In genomic region chr11:32586576-32587190, GRCh38 we compare ENCODE assay signal across 9 cellular contexts. TPM values are rescaled to one million over a fixed set of nuclear protein-coding genes. Genes with fewer than 3 reads are reported as not detected.
A peak's percentile ranks its signal among the peaks of the same experiment; 100 is the strongest.
DNase-seq lines count a peak whose midpoint lies in the region; ATAC-seq and TF ChIP-seq lines count a peak whose summit lies in the region.
"Had no signal": no experiment of that assay in that cellular context is flagged by ENCODE, and none has a peak within 500 bp of the region (broad histone marks: within the 10 kb centered on the region; RNA-seq: fewer than 3 reads in every experiment).

No MANE protein-coding gene starts in this region.

- H3K4me3 Mint-ChIP-seq in endodermal cell: no peak overlapping the region
- H3K4me3 Mint-ChIP-seq in activated CD4-positive, alpha-beta memory T cell treated with anti-CD3 and anti-CD28 coated beads, Interleukin-2, amount 10 ng/mL, durations not matched to agents 7 days and 5 days: no peak overlapping the region

- no peak for ATAC-seq in HG02798 (IDR thresholded peaks at IDR 0.05; ENCODE audit: poor library complexity, unreplicated experiment)
- ATAC-seq in HG03025 (IDR thresholded peaks at IDR 0.05; ENCODE audit: low FRiP score, unreplicated experiment): no peak

- DNase-seq in A172 (ENCODE audit: low spot score) (peak; percentile 11), endodermal cell (no peak), NOMO-1 treated with DMSO at 0.1 percent for 48 hours (lab: John Stamatoyannopoulos, UW; ENCODE audit: unreplicated experiment) (no peak)
- no peak for DNase-seq in activated CD4-positive, alpha-beta memory T cell treated with anti-CD3 and anti-CD28 coated beads, Interleukin-2, amount 10 ng/mL, durations not matched to agents 7 days and 5 days

- peaks cover 37% of the 10 kb centered on the region for H3K36me3 Mint-ChIP-seq in endodermal cell (ENCODE audit: low read depth)
- peaks cover 46% of the 10 kb centered on the region for H3K36me3 Mint-ChIP-seq in activated CD4-positive, alpha-beta memory T cell treated with anti-CD3 and anti-CD28 coated beads, Interleukin-2, amount 10 ng/mL, durations not matched to agents 7 days and 5 days (ENCODE audit: low read depth)

- no peaks in the 10 kb centered on the region for H3K27me3 ChIP-seq in DOHH2 (ENCODE audit: control insufficient read depth, low read length)
- no peaks in the 10 kb centered on the region for H3K27me3 ChIP-seq in OCI-LY3 (ENCODE audit: low read depth, low read length)
- H3K27me3 ChIP-seq in endodermal cell (ENCODE audit: control insufficient read depth, insufficient read depth, low read length, poor library complexity, severe bottlenecking): no peaks in the 10 kb centered on the region
- H3K27me3 ChIP-seq: SJSA1 had no signal

- H3K27ac ChIP-seq in DOHH2 (ENCODE audit: low read depth, low read length): no peak overlapping the region
- no peak overlapping the region for H3K27ac ChIP-seq in OCI-LY3 (ENCODE audit: low read length)
- no peak overlapping the region for H3K27ac ChIP-seq in endodermal cell (ENCODE audit: low read depth, low read length)
- H3K27ac ChIP-seq: SJSA1 had no signal

- H2AFZ ChIP-seq in OCI-LY3 (ENCODE audit: low read depth, low read length): no peak overlapping the region

- H4K20me1 ChIP-seq in DOHH2 (ENCODE audit: control insufficient read depth, insufficient read depth, low read depth, low read length) (peaks cover 35% of the 10 kb centered on the region), OCI-LY3 (ENCODE audit: insufficient read depth, low read length) (peaks cover 42% of the 10 kb centered on the region)

- H3K36me3 ChIP-seq in DOHH2 (ENCODE audit: control insufficient read depth, low read length) (peaks cover 76% of the 10 kb centered on the region), OCI-LY3 (replicated peaks; ENCODE audit: low read depth, low read length) (peaks cover 37% of the 10 kb centered on the region), endodermal cell (ENCODE audit: control insufficient read depth, insufficient read depth, low read length) (peaks cover 41% of the 10 kb centered on the region)

- peaks cover 6% of the 10 kb centered on the region for H3K9me3 Mint-ChIP-seq in endodermal cell
- no peaks in the 10 kb centered on the region for H3K9me3 Mint-ChIP-seq in activated CD4-positive, alpha-beta memory T cell treated with anti-CD3 and anti-CD28 coated beads, Interleukin-2, amount 10 ng/mL, durations not matched to agents 7 days and 5 days

- CTCF ChIA-PET in activated CD4-positive, alpha-beta memory T cell treated with anti-CD3 and anti-CD28 coated beads, Interleukin-2, amount 10 ng/mL, durations not matched to agents 7 days and 5 days (lab: Charles Lee): no interaction called here

- H3K4me2 ChIP-seq in DOHH2 (ENCODE audit: low read length): peak overlapping the region; percentile 94
- peak overlapping the region; percentile 92 for H3K4me2 ChIP-seq in OCI-LY3 (ENCODE audit: low read length)

- H3K27me3 Mint-ChIP-seq in endodermal cell (ENCODE audit: insufficient read depth): peaks cover 2% of the 10 kb centered on the region
- no peaks in the 10 kb centered on the region for H3K27me3 Mint-ChIP-seq in activated CD4-positive, alpha-beta memory T cell treated with anti-CD3 and anti-CD28 coated beads, Interleukin-2, amount 10 ng/mL, durations not matched to agents 7 days and 5 days

- H3K4me1 ChIP-seq in DOHH2 (ENCODE audit: control insufficient read depth, low read length) (peaks cover 32% of the 10 kb centered on the region), OCI-LY3 (ENCODE audit: low read length) (peaks cover 27% of the 10 kb centered on the region), endodermal cell (ENCODE audit: control insufficient read depth, insufficient read depth, low read length) (peaks cover 3% of the 10 kb centered on the region)

- H3K27ac Mint-ChIP-seq in endodermal cell: peak overlapping the region; percentile 23
- no peak overlapping the region for H3K27ac Mint-ChIP-seq in activated CD4-positive, alpha-beta memory T cell treated with anti-CD3 and anti-CD28 coated beads, Interleukin-2, amount 10 ng/mL, durations not matched to agents 7 days and 5 days

- H3K4me1 Mint-ChIP-seq in endodermal cell: peaks cover 17% of the 10 kb centered on the region
- H3K4me1 Mint-ChIP-seq in activated CD4-positive, alpha-beta memory T cell treated with anti-CD3 and anti-CD28 coated beads, Interleukin-2, amount 10 ng/mL, durations not matched to agents 7 days and 5 days: peaks cover 56% of the 10 kb centered on the region

- H3K9me3 ChIP-seq in DOHH2 (ENCODE audit: control insufficient read depth, insufficient read depth, low read length): no peaks in the 10 kb centered on the region
- H3K9me3 ChIP-seq in OCI-LY3 (ENCODE audit: insufficient read depth, low read length): no peaks in the 10 kb centered on the region
- H3K9me3 ChIP-seq in endodermal cell (ENCODE audit: control insufficient read depth, low read length): no peaks in the 10 kb centered on the region

- H3K79me2 ChIP-seq in DOHH2 (ENCODE audit: control insufficient read depth, low read length): peaks cover 77% of the 10 kb centered on the region
- peaks cover 80% of the 10 kb centered on the region for H3K79me2 ChIP-seq in OCI-LY3 (ENCODE audit: low read length)

- no peak overlapping the region for H3K9ac ChIP-seq in OCI-LY3 (ENCODE audit: low read length)
- no peak overlapping the region for H3K9ac ChIP-seq in endodermal cell (ENCODE audit: extremely low read depth, low read length, poor library complexity, severe bottlenecking)

- peak; percentile 40 for TF ChIP-seq CTCF in DOHH2 (IDR thresholded peaks at IDR 0.05; ENCODE audit: low read depth, low read length, poor library complexity, severe bottlenecking)
- peak; percentile 28; the same call in 1 of the 2 replicates for TF ChIP-seq CTCF in OCI-LY3 (IDR thresholded peaks at IDR 0.05; ENCODE audit: low read depth, low read length)
- TF ChIP-seq CTCF in endodermal cell (conservative IDR thresholded peaks at IDR 0.05): peak; percentile 54

- 0 out of 2 replicates have a peak, but pooled peaks cover 2% of the 10 kb centered on the region for H3F3A ChIP-seq in DOHH2 (ENCODE audit: control insufficient read depth, insufficient read depth)

- POLR2A ChIA-PET in activated CD4-positive, alpha-beta memory T cell treated with anti-CD3 and anti-CD28 coated beads, Interleukin-2, amount 10 ng/mL, durations not matched to agents 7 days and 5 days (lab: Charles Lee): interaction anchor here (0.7 kb wide), 1 partner anchor 11 kb away, joined by 3 read pairs; no protein-coding TSS in a partner anchor

- peak overlapping the region; percentile 96; the same call in 1 of the 2 replicates for H3K4me3 ChIP-seq in DOHH2 (ENCODE audit: low read length)
- H3K4me3 ChIP-seq in OCI-LY3 (ENCODE audit: low read length): no peak overlapping the region
- H3K4me3 ChIP-seq in endodermal cell (ENCODE audit: low read length): peak overlapping the region; percentile 90
- H3K4me3 ChIP-seq: SJSA1 had no signal

- H3K9me2 ChIP-seq in DOHH2 (replicated peaks; ENCODE audit: control insufficient read depth, low read length): no peaks in the 10 kb centered on the region

- 67% methylated on average over 3 to 4 of the region's 4 CpGs for WGBS in endodermal cell (ENCODE audit: insufficient coverage in 1 of 2, insufficient read length in 1 of 2), 2 experiments

RNA-seq across cellular contexts. Expression of gene EIF3M, which starts 3.1 kb away (rescaled TPM):
- 750 and 872 TPM in 2 replicates for total RNA-seq in A172 (2014; rRNA removed; shearing (Covaris generic))
- total RNA-seq in endodermal cell: 100 to 1,000 TPM; 237 to 269 TPM
- polyA plus RNA-seq in endodermal cell (2013, experiment 1 of 2): 364 TPM
- 310 TPM for polyA plus RNA-seq in endodermal cell (2013, experiment 2 of 2)
- total RNA-seq in activated CD4-positive, alpha-beta memory T cell treated with anti-CD3 and anti-CD28 coated beads, Interleukin-2, amount 10 ng/mL, durations not matched to agents 7 days and 5 days: 100 to 1,000 TPM; 246 to 249 TPM
